Comparison of ENCODE assay signal across 8 cellular contexts in the genomic region with DNA sequence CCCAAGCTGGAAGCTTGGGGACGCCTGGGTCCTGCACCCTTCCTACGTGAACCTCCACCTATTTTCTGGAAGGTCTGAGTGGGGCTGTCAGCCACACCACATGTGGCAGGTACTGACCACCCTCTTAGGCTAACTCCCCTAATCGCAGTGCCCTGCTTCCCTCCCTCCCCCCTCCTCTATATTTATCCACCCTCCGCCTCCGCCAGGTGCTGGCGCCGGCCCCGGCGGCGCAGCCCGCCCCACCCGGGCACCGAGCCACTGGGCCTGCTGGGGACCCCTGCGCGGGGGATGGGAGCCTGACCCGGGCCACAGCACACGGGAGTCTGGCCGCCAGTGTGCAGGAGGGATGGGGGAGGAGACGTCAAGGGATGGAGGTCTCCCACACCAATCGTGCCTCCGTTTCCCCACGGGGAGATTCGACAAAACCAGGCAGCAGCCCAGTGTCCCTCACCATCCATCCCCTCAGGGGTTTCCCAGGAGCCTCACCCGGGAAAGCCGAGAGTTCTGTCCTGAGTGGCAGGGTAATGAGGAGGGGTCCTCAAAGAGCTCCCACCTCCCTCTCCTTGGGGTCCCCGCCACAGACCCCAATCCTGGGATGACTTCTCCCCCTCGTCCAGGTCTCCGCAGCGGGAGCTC. TPM values are rescaled to one million over a fixed set of nuclear protein-coding genes. Genes with fewer than 3 reads are reported as not detected.
DNase-seq lines count a peak whose midpoint lies in the region; ATAC-seq and TF ChIP-seq lines count a peak whose summit lies in the region.

No MANE protein-coding gene starts in this region.

- peaks cover 16 to 20% of the 10 kb centered on the region in 2 donors for H3K27me3 Mint-ChIP-seq in CD4-positive, alpha-beta memory T cell
- H3K27me3 Mint-ChIP-seq in nephron (ENCODE audit: low read depth), result peaks cover 8% of the 10 kb centered on the region
- peaks cover 55% of the 10 kb centered on the region for H3K27me3 Mint-ChIP-seq in CD4-positive, alpha-beta T cell

- H3K27ac Mint-ChIP-seq in CD4-positive, alpha-beta memory T cell, result peak overlapping the region in 1 of 7 donors; percentile 29
- no peak overlapping the region for H3K27ac Mint-ChIP-seq in nephron
- H3K27ac Mint-ChIP-seq in CD4-positive, alpha-beta T cell, result no peak overlapping the region

- H3K36me3 Mint-ChIP-seq in CD4-positive, alpha-beta memory T cell, result peaks cover 0 to 7% of the 10 kb centered on the region in 2 donors
- peaks cover 11% of the 10 kb centered on the region for H3K36me3 Mint-ChIP-seq in nephron (ENCODE audit: low read depth)
- H3K36me3 Mint-ChIP-seq in CD4-positive, alpha-beta T cell (ENCODE audit: low read depth), result no peaks in the 10 kb centered on the region

- TF ChIP-seq CTCF in dorsolateral prefrontal cortex (IDR thresholded peaks at IDR 0.05 in 54 of 56, conservative IDR thresholded peaks at IDR 0.05 in 2 of 56; ENCODE audit: low read depth in 1 of 56, partially characterized antibody in 56 of 56), result no peak
- no peak for TF ChIP-seq CTCF in nephron (IDR thresholded peaks at IDR 0.05; ENCODE audit: unreplicated experiment in 3 of 3)
- TF ChIP-seq CTCF in CD4-positive, alpha-beta T cell (IDR thresholded peaks at IDR 0.05), result no peak

- peak overlapping the region in 5 of 8 donors; percentile 7 to 74 (median 17) for H3K4me3 Mint-ChIP-seq in CD4-positive, alpha-beta memory T cell
- H3K4me3 Mint-ChIP-seq in nephron, result peak overlapping the region; percentile 92 to 94 (median 93)
- H3K4me3 Mint-ChIP-seq in CD4-positive, alpha-beta T cell, result no peak overlapping the region

- CTCF ChIA-PET in CD4-positive, alpha-beta memory T cell (lab: Charles Lee; ENCODE audit: partially characterized antibody), result interaction anchor here (1.1 to 1.3 kb wide), 2 partner anchors 95 to 97 kb away, joined by 5 to 6 read pairs; no protein-coding TSS in a partner anchor
- CTCF ChIA-PET in CD4-positive, alpha-beta T cell (lab: Charles Lee), result interaction anchor here (1.0 to 2.7 kb wide), 2 partner anchors 13 to 97 kb away, joined by 3 to 10 read pairs; a partner anchor contains a TSS

- DNase-seq in CD4-positive, alpha-beta memory T cell, result no peak
- DNase-seq in NCI-H1092 treated with DMSO at 0.1 percent for 48 hours (lab: John Stamatoyannopoulos, UW) (peak; percentile 79), dorsolateral prefrontal cortex (no peak), GOT3 (lab: John Stamatoyannopoulos, UW) (no peak), Ammon's horn (ENCODE audit: low spot score) (no peak)
- DNase-seq in activated effector memory CD4-positive, alpha-beta T cell treated with anti-CD3 and anti-CD28 coated beads, Interleukin-2, amount 50 U/mL, for 16 hours, result no peak
- no peak for DNase-seq in CD4-positive, alpha-beta T cell

- peaks cover 41% of the 10 kb centered on the region for H3K27me3 ChIP-seq in CD4-positive, alpha-beta memory T cell (ENCODE audit: insufficient read depth, low read length)
- no peaks in the 10 kb centered on the region for H3K27me3 ChIP-seq in dorsolateral prefrontal cortex
- peaks cover 63% of the 10 kb centered on the region for H3K27me3 ChIP-seq in CD4-positive, alpha-beta T cell (ENCODE audit: control insufficient read depth, insufficient read depth, low read length)

- no peaks in the 10 kb centered on the region for H3K9me3 ChIP-seq in CD4-positive, alpha-beta memory T cell (ENCODE audit: control insufficient read depth in 1 of 2, low read length in 2 of 2)
- H3K9me3 ChIP-seq in CD4-positive, alpha-beta T cell (ENCODE audit: control insufficient read depth, low read length), result no peaks in the 10 kb centered on the region

- H3K4me1 ChIP-seq in CD4-positive, alpha-beta memory T cell (ENCODE audit: insufficient read depth, low read length), result peaks cover 74% of the 10 kb centered on the region

- H3K27ac ChIP-seq in CD4-positive, alpha-beta memory T cell (ENCODE audit: low read depth, low read length), result no peak overlapping the region
- peak overlapping the region in 53 of 59 donors; percentile 9 to 99 (median 86) for H3K27ac ChIP-seq in dorsolateral prefrontal cortex
- H3K27ac ChIP-seq in CD4-positive, alpha-beta T cell (ENCODE audit: low read depth, low read length), result no peak overlapping the region

- H3K4me1 Mint-ChIP-seq in CD4-positive, alpha-beta memory T cell, result peaks cover 23 to 66% (median 40%) of the 10 kb centered on the region in 4 donors
- peaks cover 40% of the 10 kb centered on the region for H3K4me1 Mint-ChIP-seq in nephron
- peaks cover 54% of the 10 kb centered on the region for H3K4me1 Mint-ChIP-seq in CD4-positive, alpha-beta T cell (ENCODE audit: low read depth)

- no peak for ATAC-seq in CD4-positive, alpha-beta T cell (ENCODE audit: poor library complexity)

- no peak overlapping the region for H3K4me3 ChIP-seq in CD4-positive, alpha-beta memory T cell (ENCODE audit: low read length in 2 of 2)
- peak overlapping the region; percentile 69 to 96 (median 90) for H3K4me3 ChIP-seq in dorsolateral prefrontal cortex

- H3K9me3 Mint-ChIP-seq in CD4-positive, alpha-beta memory T cell, result peaks cover 0 to 2% (median 0%) of the 10 kb centered on the region in 8 donors
- no peaks in the 10 kb centered on the region for H3K9me3 Mint-ChIP-seq in nephron
- H3K9me3 Mint-ChIP-seq in CD4-positive, alpha-beta T cell, result no peaks in the 10 kb centered on the region

- POLR2A ChIA-PET in CD4-positive, alpha-beta memory T cell (lab: Charles Lee; ENCODE audit: partially characterized antibody), result interaction anchor here (0.8 to 6.3 kb wide), 4 partner anchors 16 to 496 kb away, joined by 3 to 55 read pairs (median 28); a partner anchor contains a TSS
- POLR2A ChIA-PET in CD4-positive, alpha-beta T cell (lab: Charles Lee), result interaction anchor here (1.3 to 3.0 kb wide), 3 partner anchors 16 to 97 kb away, joined by 3 to 17 read pairs (median 5); a partner anchor contains a TSS

- H3K36me3 ChIP-seq in CD4-positive, alpha-beta memory T cell (ENCODE audit: insufficient read depth, low read length), result no peaks in the 10 kb centered on the region

- intact Hi-C loops in CD4-positive, alpha-beta memory T cell (cut with micrococcal nuclease), result loop anchor here (5.0 kb wide), 1 partner anchor 143 kb away; no protein-coding TSS in a partner anchor
- intact Hi-C loops in dorsolateral prefrontal cortex (cut with DNase I), result loop anchor here (2.0 to 5.0 kb wide), 2 partner anchors 67 to 108 kb away; a partner anchor contains a TSS
- intact Hi-C loops in CD4-positive, alpha-beta T cell (cut with DNase I, micrococcal nuclease), result loop anchor here in 1 of 2 experiments (10.0 kb wide), 1 partner anchor 1449 kb away; a partner anchor contains a TSS

RNA-seq across cellular contexts. Expression of a gene that starts 1.3 kb away (rescaled TPM):
- total RNA-seq in CD4-positive, alpha-beta memory T cell, result under 1 TPM; 0.15 to 0.22 TPM
- polyA plus RNA-seq in CD4-positive, alpha-beta memory T cell, result under 1 TPM; 0.16 to 0.32 TPM
- 10 to 100 TPM in 104 of 120 experiments, 1 to 10 TPM in 16; 6.3 to 25.0 (median 12.5) TPM for total RNA-seq in dorsolateral prefrontal cortex
- total RNA-seq in CD4-positive, alpha-beta T cell, result 1 to 10 TPM in 1 of 2 experiments, under 1 TPM in 1; 0.60 to 1.1 TPM

RNA-seq across cellular contexts. Expression of a gene that starts 6.2 kb away (rescaled TPM):
- total RNA-seq in CD4-positive, alpha-beta memory T cell, result under 1 TPM; 0.53 to 0.81 TPM
- 10 to 100 TPM in 1 of 2 donors, 1 to 10 TPM in 1; 9.1 to 10.7 TPM for polyA plus RNA-seq in CD4-positive, alpha-beta memory T cell
- 1 to 10 TPM; 1.8 to 8.1 (median 4.2) TPM for total RNA-seq in dorsolateral prefrontal cortex
- 1 to 10 TPM; 1.5 to 2.4 TPM for total RNA-seq in CD4-positive, alpha-beta T cell

RNA-seq across cellular contexts. Expression of a gene that starts 6.9 kb away (rescaled TPM):
- 1 to 10 TPM; 2.5 to 3.0 TPM for total RNA-seq in CD4-positive, alpha-beta memory T cell
- polyA plus RNA-seq in CD4-positive, alpha-beta memory T cell, result 1 to 10 TPM in 1 of 2 donors, not detected in 1; 1.2 TPM
- 100 to 1,000 TPM in 116 of 120 experiments, 10 to 100 TPM in 4; 58.4 to 222 (median 157) TPM for total RNA-seq in dorsolateral prefrontal cortex
- total RNA-seq in CD4-positive, alpha-beta T cell, result 1 to 10 TPM; 4.4 to 4.5 TPM

RNA-seq across cellular contexts. Expression of a gene that starts 16.4 kb away (rescaled TPM):
- total RNA-seq in CD4-positive, alpha-beta memory T cell, result 10 to 100 TPM; 18.1 to 19.1 TPM
- polyA plus RNA-seq in CD4-positive, alpha-beta memory T cell, result 1 to 10 TPM; 3.0 to 5.0 TPM
- 100 to 1,000 TPM in 77 of 120 experiments, 10 to 100 TPM in 43; 64.3 to 154 (median 106) TPM for total RNA-seq in dorsolateral prefrontal cortex
- 1 to 10 TPM; 9.0 to 9.7 TPM for total RNA-seq in CD4-positive, alpha-beta T cell

Comparison
In these comparisons a context has a peak if more than half of its experiments do, and no peak if none do; other contexts are left out.
1. H3K27ac ChIP-seq: peak in dorsolateral prefrontal cortex (53 of 59); none in CD4-positive, alpha-beta memory T cell (single experiment) and CD4-positive, alpha-beta T cell (single experiment).
2. H3K4me3 ChIP-seq: peak in dorsolateral prefrontal cortex (59 of 59); none in CD4-positive, alpha-beta memory T cell (0 of 2).
3. RNA of a gene that starts 6.9 kb away (total RNA-seq): 58.4 to 222 TPM in dorsolateral prefrontal cortex; 4.4 to 4.5 TPM in CD4-positive, alpha-beta T cell and 2.5 to 3.0 TPM in CD4-positive, alpha-beta memory T cell; every median in the first group is over 10 times any median in the second.